ENCODE assay signal across 15 cellular contexts in genomic region chr6:160428069-160428430, GRCh38.
A peak's percentile ranks its signal among the peaks of the same experiment; 100 is the strongest.
DNase-seq lines count a peak whose midpoint lies in the region; ATAC-seq and TF ChIP-seq lines count a peak whose summit lies in the region.
"Had no signal": no experiment of that assay in that cellular context is flagged by ENCODE, and none has a peak within 500 bp of the region (broad histone marks: within the 10 kb centered on the region; RNA-seq: fewer than 3 reads in every experiment).

No MANE protein-coding gene starts in this region.

- peak overlapping the region; percentile 61 to 66 for H3K27ac ChIP-seq in ascending aorta
- H3K27ac ChIP-seq in left ventricle myocardium inferior (replicated peaks), result peak overlapping the region; percentile 81

- no peak for ATAC-seq in GM21381 (IDR thresholded peaks at IDR 0.05; ENCODE audit: unreplicated experiment)
- ATAC-seq: CD8-positive, alpha-beta T cell had no signal

- no peaks in the 10 kb centered on the region for H3K27me3 ChIP-seq in ascending aorta
- H3K27me3 ChIP-seq in left ventricle myocardium inferior (ENCODE audit: low read depth), result no peaks in the 10 kb centered on the region

- H3K4me1 ChIP-seq in ascending aorta, result peaks cover 0 to 45% of the 10 kb centered on the region in 2 donors
- H3K4me1 ChIP-seq in left ventricle myocardium inferior, result peaks cover 50% of the 10 kb centered on the region

- H3K4me3 ChIP-seq in ascending aorta, result no peak overlapping the region
- H3K4me3 ChIP-seq in left ventricle myocardium inferior, result no peak overlapping the region
- H3K4me3 ChIP-seq: dorsolateral prefrontal cortex, spleen had no signal

- intact Hi-C loops in ascending aorta (cut with DNase I), result loop anchor here (2.0 to 5.0 kb wide), 2 partner anchors 27 to 81 kb away; partner anchors contain the start of gene SLC22A3
- intact Hi-C loops in left ventricle myocardium inferior (cut with micrococcal nuclease), result no loop called here

- TF ChIP-seq CTCF in ascending aorta (IDR thresholded peaks at IDR 0.05) (no peak), left ventricle myocardium inferior (IDR thresholded peaks at IDR 0.05; ENCODE audit: borderline replicate concordance) (no peak)

- H3K36me3 ChIP-seq in ascending aorta (no peaks in the 10 kb centered on the region), left ventricle myocardium inferior (no peaks in the 10 kb centered on the region)
- H3K36me3 ChIP-seq: spleen had no signal

- DNase-seq in NCI-H1092 treated with DMSO at 0.1 percent for 48 hours (lab: John Stamatoyannopoulos, UW) (peak; percentile 93), ascending aorta (ENCODE audit: low spot score in 2 of 2) (peak in 1 of 2 donors; percentile 81), left ventricle myocardium inferior (peak; percentile 79), smooth muscle cell of the brain vasculature (ENCODE audit: low read depth, low spot score) (peak; percentile 83), activated gamma-delta T cell treated with Interleukin-2 at 50 U/mL for 16 hours (no peak)
- DNase-seq in activated CD4-positive, alpha-beta T cell treated with anti-CD3 and anti-CD28 coated beads, Interleukin-2, amount 50 U/mL, for 48 hours, result no peak
- DNase-seq in activated T-cell treated with anti-CD3 and anti-CD28 coated beads, Interleukin-2, amount 50 U/mL, for 1 hour, result no peak
- DNase-seq: activated CD4-positive, CD25-positive, alpha-beta regulatory T cell; activated T-cell treated with anti-CD3 and anti-CD28 coated beads for 4 hours; CD8-positive, alpha-beta T cell; IMR-90; NCI-H146; spleen had no signal

- H3K9me3 ChIP-seq in ascending aorta (no peaks in the 10 kb centered on the region), left ventricle myocardium inferior (replicated peaks) (no peaks in the 10 kb centered on the region)
- H3K9me3 ChIP-seq: spleen had no signal

Comparison
In these comparisons a context has a peak if more than half of its experiments do, and no peak if none do; other contexts are left out.
1. DNase-seq: peak in NCI-H1092 treated with DMSO at 0.1 percent for 48 hours (single experiment), left ventricle myocardium inferior (single experiment) and smooth muscle cell of the brain vasculature (single experiment); none in activated CD4-positive, alpha-beta T cell treated with anti-CD3 and anti-CD28 coated beads, Interleukin-2, amount 50 U/mL, for 48 hours (0 of 2), activated gamma-delta T cell treated with Interleukin-2 at 50 U/mL for 16 hours (single experiment) and activated T-cell treated with anti-CD3 and anti-CD28 coated beads, Interleukin-2, amount 50 U/mL, for 1 hour (single experiment).